In genomic region chr1:39566441-39567137, GRCh38 we compare ENCODE assay signal across 1 cellular context.
TF ChIP-seq lines count a peak whose summit lies in the region.

No MANE protein-coding gene starts in this region.

TF ChIP-seq in HepG2, 621 proteins besides CTCF, POLR2A, EP300 and RAD21 (continued from another document and continues in another):
- TF ChIP-seq NFAT5 (CRISPR knock-in tag; IDR thresholded peaks at IDR 0.05) (no peak), PATZ1 (CRISPR knock-in tag; IDR thresholded peaks at IDR 0.05) (peak; percentile 90), SOX6 (IDR thresholded peaks at IDR 0.05) (no peak), SOX6 (CRISPR knock-in tag; IDR thresholded peaks at IDR 0.05) (peak; percentile 38; the same call in 1 of the 2 replicates), LCORL (IDR thresholded peaks at IDR 0.05) (peak; percentile 45; the same call in 1 of the 2 replicates), LCORL (CRISPR knock-in tag; IDR thresholded peaks at IDR 0.05) (peak; percentile 44; the same call in 1 of the 2 replicates), ZNF574 (CRISPR knock-in tag; IDR thresholded peaks at IDR 0.05) (peak; percentile 74; the same call in 1 of the 2 replicates), ZNF296 (CRISPR knock-in tag; conservative IDR thresholded peaks at IDR 0.05) (no peak), ELF4 (CRISPR knock-in tag; IDR thresholded peaks at IDR 0.05; ENCODE audit: borderline replicate concordance) (no peak), SAP130 (CRISPR knock-in tag; IDR thresholded peaks at IDR 0.05; ENCODE audit: low read depth) (peak; percentile 89), FOXA3 (CRISPR knock-in tag; IDR thresholded peaks at IDR 0.05) (peak; percentile 28; the same call in 1 of the 2 replicates), SPEN (CRISPR knock-in tag; IDR thresholded peaks at IDR 0.05; ENCODE audit: low read depth) (peak; percentile 47; the same call in 1 of the 2 replicates), RBM22 (optimal IDR thresholded peaks at IDR 0.05; ENCODE audit: low read length) (peak; percentile 79), KDM1A (CRISPR knock-in tag; IDR thresholded peaks at IDR 0.05) (0 out of 2 replicates have a peak, but pooled peaks have one; percentile 14), FLYWCH1 (CRISPR knock-in tag; IDR thresholded peaks at IDR 0.05) (no peak), HNF4G (IDR thresholded peaks at IDR 0.05; ENCODE audit: borderline replicate concordance, low read depth, low read length) (peak; percentile 88), HNF4G (CRISPR knock-in tag; IDR thresholded peaks at IDR 0.05; ENCODE audit: borderline replicate concordance, low read depth) (peak; percentile 88), ZNF713 (CRISPR knock-in tag; IDR thresholded peaks at IDR 0.05) (no peak), TRIM24 (CRISPR knock-in tag; IDR thresholded peaks at IDR 0.05) (no peak), ZNF224 (CRISPR knock-in tag; IDR thresholded peaks at IDR 0.05) (no peak), EHMT2 (IDR thresholded peaks at IDR 0.05; ENCODE audit: borderline replicate concordance, low read depth, low read length) (peak; percentile 30; the same call in 1 of the 2 replicates), HOMEZ (CRISPR knock-in tag; IDR thresholded peaks at IDR 0.05; ENCODE audit: low read depth) (peak; percentile 37; the same call in 1 of the 2 replicates), ESRRA (CRISPR knock-in tag; IDR thresholded peaks at IDR 0.05; ENCODE audit: low read depth) (peak; percentile 26; the same call in 1 of the 2 replicates), ZNF766 (CRISPR knock-in tag; IDR thresholded peaks at IDR 0.05; ENCODE audit: borderline replicate concordance) (0 out of 2 replicates have a peak, but pooled peaks have one; percentile 19), SOX13 (IDR thresholded peaks at IDR 0.05) (no peak), SOX13 (CRISPR knock-in tag; conservative IDR thresholded peaks at IDR 0.05 in 1 of 2, IDR thresholded peaks at IDR 0.05 in 1 of 2) (peak in 1 of 2 experiments; percentile 60; a peak in 1 of 4 replicates), ZNF234 (CRISPR knock-in tag; conservative IDR thresholded peaks at IDR 0.05) (no peak)
- TF ChIP-seq, protein P1, sequence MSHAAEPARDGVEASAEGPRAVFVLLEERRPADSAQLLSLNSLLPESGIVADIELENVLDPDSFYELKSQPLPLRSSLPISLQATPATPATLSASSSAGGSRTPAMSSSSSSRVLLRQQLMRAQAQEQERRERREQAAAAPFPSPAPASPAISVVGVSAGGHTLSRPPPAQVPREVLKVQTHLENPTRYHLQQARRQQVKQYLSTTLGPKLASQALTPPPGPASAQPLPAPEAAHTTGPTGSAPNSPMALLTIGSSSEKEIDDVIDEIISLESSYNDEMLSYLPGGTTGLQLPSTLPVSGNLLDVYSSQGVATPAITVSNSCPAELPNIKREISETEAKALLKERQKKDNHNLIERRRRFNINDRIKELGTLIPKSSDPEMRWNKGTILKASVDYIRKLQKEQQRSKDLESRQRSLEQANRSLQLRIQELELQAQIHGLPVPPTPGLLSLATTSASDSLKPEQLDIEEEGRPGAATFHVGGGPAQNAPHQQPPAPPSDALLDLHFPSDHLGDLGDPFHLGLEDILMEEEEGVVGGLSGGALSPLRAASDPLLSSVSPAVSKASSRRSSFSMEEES (CRISPR knock-in tag; IDR thresholded peaks at IDR 0.05) = no peak; the same call in 1 of the 2 replicates
- TF ChIP-seq, protein P2, sequence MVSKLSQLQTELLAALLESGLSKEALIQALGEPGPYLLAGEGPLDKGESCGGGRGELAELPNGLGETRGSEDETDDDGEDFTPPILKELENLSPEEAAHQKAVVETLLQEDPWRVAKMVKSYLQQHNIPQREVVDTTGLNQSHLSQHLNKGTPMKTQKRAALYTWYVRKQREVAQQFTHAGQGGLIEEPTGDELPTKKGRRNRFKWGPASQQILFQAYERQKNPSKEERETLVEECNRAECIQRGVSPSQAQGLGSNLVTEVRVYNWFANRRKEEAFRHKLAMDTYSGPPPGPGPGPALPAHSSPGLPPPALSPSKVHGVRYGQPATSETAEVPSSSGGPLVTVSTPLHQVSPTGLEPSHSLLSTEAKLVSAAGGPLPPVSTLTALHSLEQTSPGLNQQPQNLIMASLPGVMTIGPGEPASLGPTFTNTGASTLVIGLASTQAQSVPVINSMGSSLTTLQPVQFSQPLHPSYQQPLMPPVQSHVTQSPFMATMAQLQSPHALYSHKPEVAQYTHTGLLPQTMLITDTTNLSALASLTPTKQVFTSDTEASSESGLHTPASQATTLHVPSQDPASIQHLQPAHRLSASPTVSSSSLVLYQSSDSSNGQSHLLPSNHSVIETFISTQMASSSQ (IDR thresholded peaks at IDR 0.05; ENCODE audit: low read depth) = no peak
- TF ChIP-seq, protein P2 (CRISPR knock-in tag; IDR thresholded peaks at IDR 0.05; ENCODE audit: borderline replicate concordance) = peak; percentile 46; the same call in 1 of the 2 replicates
- TF ChIP-seq, protein P3, sequence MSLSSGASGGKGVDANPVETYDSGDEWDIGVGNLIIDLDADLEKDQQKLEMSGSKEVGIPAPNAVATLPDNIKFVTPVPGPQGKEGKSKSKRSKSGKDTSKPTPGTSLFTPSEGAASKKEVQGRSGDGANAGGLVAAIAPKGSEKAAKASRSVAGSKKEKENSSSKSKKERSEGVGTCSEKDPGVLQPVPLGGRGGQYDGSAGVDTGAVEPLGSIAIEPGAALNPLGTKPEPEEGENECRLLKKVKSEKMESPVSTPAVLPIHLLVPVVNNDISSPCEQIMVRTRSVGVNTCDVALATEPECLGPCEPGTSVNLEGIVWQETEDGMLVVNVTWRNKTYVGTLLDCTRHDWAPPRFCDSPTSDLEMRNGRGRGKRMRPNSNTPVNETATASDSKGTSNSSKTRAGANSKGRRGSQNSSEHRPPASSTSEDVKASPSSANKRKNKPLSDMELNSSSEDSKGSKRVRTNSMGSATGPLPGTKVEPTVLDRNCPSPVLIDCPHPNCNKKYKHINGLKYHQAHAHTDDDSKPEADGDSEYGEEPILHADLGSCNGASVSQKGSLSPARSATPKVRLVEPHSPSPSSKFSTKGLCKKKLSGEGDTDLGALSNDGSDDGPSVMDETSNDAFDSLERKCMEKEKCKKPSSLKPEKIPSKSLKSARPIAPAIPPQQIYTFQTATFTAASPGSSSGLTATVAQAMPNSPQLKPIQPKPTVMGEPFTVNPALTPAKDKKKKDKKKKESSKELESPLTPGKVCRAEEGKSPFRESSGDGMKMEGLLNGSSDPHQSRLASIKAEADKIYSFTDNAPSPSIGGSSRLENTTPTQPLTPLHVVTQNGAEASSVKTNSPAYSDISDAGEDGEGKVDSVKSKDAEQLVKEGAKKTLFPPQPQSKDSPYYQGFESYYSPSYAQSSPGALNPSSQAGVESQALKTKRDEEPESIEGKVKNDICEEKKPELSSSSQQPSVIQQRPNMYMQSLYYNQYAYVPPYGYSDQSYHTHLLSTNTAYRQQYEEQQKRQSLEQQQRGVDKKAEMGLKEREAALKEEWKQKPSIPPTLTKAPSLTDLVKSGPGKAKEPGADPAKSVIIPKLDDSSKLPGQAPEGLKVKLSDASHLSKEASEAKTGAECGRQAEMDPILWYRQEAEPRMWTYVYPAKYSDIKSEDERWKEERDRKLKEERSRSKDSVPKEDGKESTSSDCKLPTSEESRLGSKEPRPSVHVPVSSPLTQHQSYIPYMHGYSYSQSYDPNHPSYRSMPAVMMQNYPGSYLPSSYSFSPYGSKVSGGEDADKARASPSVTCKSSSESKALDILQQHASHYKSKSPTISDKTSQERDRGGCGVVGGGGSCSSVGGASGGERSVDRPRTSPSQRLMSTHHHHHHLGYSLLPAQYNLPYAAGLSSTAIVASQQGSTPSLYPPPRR (CRISPR knock-in tag; IDR thresholded peaks at IDR 0.05; ENCODE audit: borderline replicate concordance) = 0 out of 2 replicates have a peak, but pooled peaks have one; percentile 20
- TF ChIP-seq, protein P4, sequence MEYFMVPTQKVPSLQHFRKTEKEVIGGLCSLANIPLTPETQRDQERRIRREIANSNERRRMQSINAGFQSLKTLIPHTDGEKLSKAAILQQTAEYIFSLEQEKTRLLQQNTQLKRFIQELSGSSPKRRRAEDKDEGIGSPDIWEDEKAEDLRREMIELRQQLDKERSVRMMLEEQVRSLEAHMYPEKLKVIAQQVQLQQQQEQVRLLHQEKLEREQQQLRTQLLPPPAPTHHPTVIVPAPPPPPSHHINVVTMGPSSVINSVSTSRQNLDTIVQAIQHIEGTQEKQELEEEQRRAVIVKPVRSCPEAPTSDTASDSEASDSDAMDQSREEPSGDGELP (IDR thresholded peaks at IDR 0.05; ENCODE audit: borderline replicate concordance, low read depth) = peak; percentile 43; the same call in 1 of the 2 replicates
